23 cellular contexts compared by ENCODE assay signal in the genomic region with DNA sequence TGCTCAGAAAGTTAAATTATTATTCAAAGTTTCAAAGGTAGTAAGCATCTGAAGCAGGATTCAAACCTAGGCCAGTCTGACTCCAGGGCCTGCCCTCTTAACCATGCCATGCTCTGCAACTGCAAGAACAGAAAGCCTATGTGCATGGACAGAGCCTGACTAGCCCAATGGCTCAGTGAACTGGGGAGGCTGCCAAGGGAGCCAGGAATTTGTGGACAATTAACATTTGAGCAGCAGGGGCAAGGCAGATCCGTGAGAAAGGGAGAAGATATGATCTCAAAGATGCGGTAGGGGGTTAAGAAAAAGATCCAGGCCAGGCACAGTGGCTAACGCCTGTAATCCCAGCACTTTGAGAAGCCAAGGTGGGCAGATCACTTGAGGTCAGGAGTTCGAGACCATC. TPM values are rescaled to one million over a fixed set of nuclear protein-coding genes. Genes with fewer than 3 reads are reported as not detected.
DNase-seq lines count a peak whose midpoint lies in the region; ATAC-seq and TF ChIP-seq lines count a peak whose summit lies in the region.
"Had no signal": no experiment of that assay in that cellular context is flagged by ENCODE, and none has a peak within 500 bp of the region (broad histone marks: within the 10 kb centered on the region; RNA-seq: fewer than 3 reads in every experiment).

No MANE protein-coding gene starts in this region.

- no peak for TF ChIP-seq EP300 in Ishikawa (IDR thresholded peaks at IDR 0.05; ENCODE audit: borderline replicate concordance)

- TF ChIP-seq RAD21 in Ishikawa (IDR thresholded peaks at IDR 0.05; ENCODE audit: low read depth): no peak

- no peak for ATAC-seq in HG02884 (IDR thresholded peaks at IDR 0.05; ENCODE audit: unreplicated experiment)
- no peak for ATAC-seq in HG02852 (IDR thresholded peaks at IDR 0.05; ENCODE audit: unreplicated experiment)
- ATAC-seq: Panc1 had no signal

- DNase-seq in DMS 273 treated with DMSO at 0.1 percent for 48 hours (lab: John Stamatoyannopoulos, UW) (peak; percentile 21), cerebellum (ENCODE audit: low spot score) (peak; percentile 40), myocyte (ENCODE audit: low read depth) (peak; percentile 56), NCI-H1105 treated with DMSO at 0.1 percent for 48 hours (lab: John Stamatoyannopoulos, UW) (no peak)
- no peak for DNase-seq in activated T-cell treated with anti-CD3 and anti-CD28 coated beads, Interleukin-2, amount 50 U/mL, for 48 hours
- DNase-seq: activated CD4-positive, alpha-beta memory T cell treated with anti-CD3 and anti-CD28 coated beads for 36 hours; activated T-cell treated with anti-CD3 and anti-CD28 coated beads for 4 hours; CD4-positive, CD25-positive, alpha-beta regulatory T cell; central memory CD4-positive, alpha-beta T cell; effector CD4-positive, alpha-beta T cell; H7; midbrain; NCI-H1694; NCI-H2227 treated with DMSO at 0.1 percent for 48 hours; stimulated activated CD4-positive, alpha-beta T cell treated with anti-CD3 and anti-CD28 coated beads, Interleukin-4, amount 100 ng/mL, for 1 hour; T-helper 2 cell; tibial artery had no signal

TF ChIP-seq in Ishikawa, 13 proteins besides CTCF, POLR2A, EP300 and RAD21:
- TF ChIP-seq TEAD4 (IDR thresholded peaks at IDR 0.05) (peak; percentile 46), CEBPB (IDR thresholded peaks at IDR 0.05) (no peak), FOXM1 (IDR thresholded peaks at IDR 0.05; ENCODE audit: borderline replicate concordance, low read depth) (no peak)
- TF ChIP-seq, protein P1, sequence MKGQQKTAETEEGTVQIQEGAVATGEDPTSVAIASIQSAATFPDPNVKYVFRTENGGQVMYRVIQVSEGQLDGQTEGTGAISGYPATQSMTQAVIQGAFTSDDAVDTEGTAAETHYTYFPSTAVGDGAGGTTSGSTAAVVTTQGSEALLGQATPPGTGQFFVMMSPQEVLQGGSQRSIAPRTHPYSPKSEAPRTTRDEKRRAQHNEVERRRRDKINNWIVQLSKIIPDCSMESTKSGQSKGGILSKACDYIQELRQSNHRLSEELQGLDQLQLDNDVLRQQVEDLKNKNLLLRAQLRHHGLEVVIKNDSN (IDR thresholded peaks at IDR 0.05): no peak

RNA-seq across cellular contexts. Expression of a gene that starts 6.5 kb away (rescaled TPM):
- 0.64 TPM for total RNA-seq in cerebellum
- 0.10 and 0.19 TPM in 2 replicates for total RNA-seq in myocyte
- 0.16 TPM for polyA plus RNA-seq in myocyte (2012)
- total RNA-seq: activated CD4-positive, alpha-beta memory T cell treated with anti-CD3 and anti-CD28 coated beads for 36 hours; CD4-positive, CD25-positive, alpha-beta regulatory T cell; SJSA1; smooth muscle cell had no signal
- polyA plus RNA-seq: CD4-positive, CD25-positive, alpha-beta regulatory T cell; smooth muscle cell had no signal

RNA-seq across cellular contexts. Expression of a gene that starts 29.4 kb away (rescaled TPM):
- 118 TPM for total RNA-seq in cerebellum
- 28.2 and 60.4 TPM in 2 replicates for total RNA-seq in myocyte
- polyA plus RNA-seq in myocyte (2012): 46.7 TPM
- total RNA-seq: activated CD4-positive, alpha-beta memory T cell treated with anti-CD3 and anti-CD28 coated beads for 36 hours; CD4-positive, CD25-positive, alpha-beta regulatory T cell; smooth muscle cell had no signal
- polyA plus RNA-seq: CD4-positive, CD25-positive, alpha-beta regulatory T cell; smooth muscle cell had no signal

RNA-seq across cellular contexts. Expression of a gene that starts 45.5 kb away (rescaled TPM):
- total RNA-seq in cerebellum (1.3 TPM), myocyte (9.4 and 12.2 TPM in 2 replicates)
- 2.8 TPM for polyA plus RNA-seq in myocyte (2012)
- total RNA-seq: activated CD4-positive, alpha-beta memory T cell treated with anti-CD3 and anti-CD28 coated beads for 36 hours; CD4-positive, CD25-positive, alpha-beta regulatory T cell; SJSA1 had no signal
- polyA plus RNA-seq: CD4-positive, CD25-positive, alpha-beta regulatory T cell; smooth muscle cell had no signal

RNA-seq across cellular contexts. Expression of a gene that starts 46.5 kb away (rescaled TPM):
- total RNA-seq in cerebellum (24.0 TPM), myocyte (27.9 and 33.5 TPM in 2 replicates)
- polyA plus RNA-seq in myocyte (2012): 42.5 TPM

Comparison
In these comparisons a context has a peak if more than half of its experiments do, and no peak if none do; other contexts are left out.
1. DNase-seq: peak in DMS 273 treated with DMSO at 0.1 percent for 48 hours (single experiment), cerebellum (single experiment) and myocyte (single experiment); none in activated T-cell treated with anti-CD3 and anti-CD28 coated beads, Interleukin-2, amount 50 U/mL, for 48 hours (0 of 2) and NCI-H1105 treated with DMSO at 0.1 percent for 48 hours (single experiment).